ENCODE assay signal across 17 cellular contexts in genomic region chr4:178553201-178553600, GRCh38.
"Had no signal": no experiment of that assay in that cellular context is flagged by ENCODE, and none has a peak within 500 bp of the region (broad histone marks: within the 10 kb centered on the region; RNA-seq: fewer than 3 reads in every experiment).

No MANE protein-coding gene starts in this region.

- H3K36me3 ChIP-seq: esophagus muscularis mucosa, neutrophil, stomach, uterus had no signal

- ATAC-seq: effector memory CD8-positive, alpha-beta T cell; left colon; left ventricle myocardium superior; naive thymus-derived CD4-positive, alpha-beta T cell; right cardiac atrium had no signal

- H3K27ac ChIP-seq: epithelial cell of prostate, esophagus muscularis mucosa, hepatocyte, neutrophil, stomach, uterus had no signal

- DNase-seq: effector memory CD8-positive, alpha-beta T cell; left colon; left ventricle myocardium superior; mesendoderm; naive thymus-derived CD4-positive, alpha-beta T cell; posterior cingulate gyrus; right cardiac atrium; small intestine; stimulated activated CD4-positive, alpha-beta T cell treated with anti-CD3 and anti-CD28 coated beads, Interleukin-12 subunit alpha, Interleukin-12 subunit beta, amount 100 ng/mL, for 4 hours; stimulated activated naive CD4-positive, alpha-beta T cell; stomach; uterus had no signal

- H3K4me3 ChIP-seq: esophagus muscularis mucosa, hepatocyte, lung, stomach, uterus had no signal

- H3K27me3 ChIP-seq: esophagus muscularis mucosa, hepatocyte, neutrophil, stomach, uterus had no signal

- H3K9me3 ChIP-seq: esophagus muscularis mucosa, neutrophil, stomach, uterus had no signal

- H3K4me1 ChIP-seq: esophagus muscularis mucosa, stomach, uterus had no signal
